38 cellular contexts compared by ENCODE assay signal in genomic region chr3:33246786-33247185, GRCh38. TPM values are rescaled to one million over a fixed set of nuclear protein-coding genes. Genes with fewer than 3 reads are reported as not detected.
"Had no signal": no experiment of that assay in that cellular context is flagged by ENCODE, and none has a peak within 500 bp of the region (broad histone marks: within the 10 kb centered on the region; RNA-seq: fewer than 3 reads in every experiment).

No MANE protein-coding gene starts in this region.

- H3K4me3 ChIP-seq: adrenal gland, ascending aorta, body of pancreas, breast epithelium, cardiac muscle cell had no signal

- ATAC-seq: activated naive CD4-positive, alpha-beta T cell treated with anti-CD3 and anti-CD28 coated beads, Interleukin-2, amount 50 U/mL, for 72 hours; activated naive CD8-positive, alpha-beta T cell treated with anti-CD3 and anti-CD28 coated beads, Interleukin-2, amount 50 U/mL, for 24 hours; activated T-cell treated with anti-CD3 and anti-CD28 coated beads, Interleukin-2, amount 50 U/mL, for 4 hours; activated T-cell treated with anti-CD3 and anti-CD28 coated beads, Interleukin-2, amount 50 U/mL, for 72 hours; activated T-helper 17 cell treated with anti-CD3 and anti-CD28 coated beads, Interleukin-2, amount 50 U/mL, for 72 hours; body of pancreas had no signal

- H3K36me3 ChIP-seq: adrenal gland, ascending aorta, brain microvascular endothelial cell, breast epithelium, cardiac muscle cell had no signal

- FAIRE-seq: astrocyte, bronchial epithelial cell had no signal

- DNase-seq: activated effector memory CD4-positive, alpha-beta T cell treated with anti-CD3 and anti-CD28 coated beads, Interleukin-2, amount 50 U/mL, for 16 hours; activated effector memory CD4-positive, alpha-beta T cell treated with Interleukin-2 at 50 U/mL for 16 hours; activated gamma-delta T cell; activated gamma-delta T cell treated with Interleukin-2 at 50 U/mL for 16 hours; activated naive CD4-positive, alpha-beta T cell; activated naive CD4-positive, alpha-beta T cell treated with anti-CD3 and anti-CD28 coated beads for 36 hours; activated naive CD4-positive, alpha-beta T cell treated with anti-CD3 and anti-CD28 coated beads, Interleukin-2, amount 10 ng/mL, durations not matched to agents 7 days and 5 days; activated naive CD4-positive, alpha-beta T cell treated with Interleukin-2 at 50 U/mL for 16 hours; activated naive CD8-positive, alpha-beta T cell treated with anti-CD3 and anti-CD28 coated beads for 36 hours; activated naive CD8-positive, alpha-beta T cell treated with anti-CD3 and anti-CD28 coated beads, Interleukin-2, amount 10 ng/mL, durations not matched to agents 7 days and 5 days; activated naive CD8-positive, alpha-beta T cell treated with anti-CD3 and anti-CD28 coated beads, Interleukin-2, amount 50 U/mL, for 24 hours; activated T-cell treated with anti-CD3 and anti-CD28 coated beads, Interleukin-2, amount 50 U/mL, for 1 hour; activated T-cell treated with anti-CD3 and anti-CD28 coated beads, Interleukin-2, amount 50 U/mL, for 24 hours; activated T-cell treated with anti-CD3 and anti-CD28 coated beads, Interleukin-2, amount 50 U/mL, for 4 hours; activated T-cell treated with anti-CD3 and anti-CD28 coated beads, Interleukin-2, amount 50 U/mL, for 48 hours; activated T-cell treated with anti-CD3 and anti-CD28 coated beads, Interleukin-2, amount 50 U/mL, for 72 hours; adrenal gland; amniotic stem cell; amygdala; anterior cingulate cortex; aorta; body of pancreas; brain microvascular endothelial cell; caudate nucleus; central memory CD4-positive, alpha-beta T cell; cerebellar nuclear complex had no signal

- H3K27me3 ChIP-seq: adrenal gland, ascending aorta, body of pancreas, brain microvascular endothelial cell, breast epithelium, cardiac muscle cell had no signal

- H3K9me3 Mint-ChIP-seq: activated naive CD4-positive, alpha-beta T cell treated with anti-CD3 and anti-CD28 coated beads for 36 hours; activated naive CD4-positive, alpha-beta T cell treated with anti-CD3 and anti-CD28 coated beads, Interleukin-2, amount 10 ng/mL, durations not matched to agents 7 days and 5 days; activated naive CD4-positive, alpha-beta T cell treated with anti-CD3 and anti-CD28 coated beads, Interleukin-2, amount 50 U/mL, for 72 hours; activated naive CD8-positive, alpha-beta T cell treated with anti-CD3 and anti-CD28 coated beads for 36 hours; activated naive CD8-positive, alpha-beta T cell treated with anti-CD3 and anti-CD28 coated beads, Interleukin-2, amount 10 ng/mL, durations not matched to agents 7 days and 5 days; activated naive CD8-positive, alpha-beta T cell treated with anti-CD3 and anti-CD28 coated beads, Interleukin-2, amount 50 U/mL, for 24 hours; activated T-cell treated with anti-CD3 and anti-CD28 coated beads, Interleukin-2, amount 50 U/mL, for 24 hours; activated T-cell treated with anti-CD3 and anti-CD28 coated beads, Interleukin-2, amount 50 U/mL, for 4 hours; activated T-cell treated with anti-CD3 and anti-CD28 coated beads, Interleukin-2, amount 50 U/mL, for 72 hours; activated T-helper 1 cell treated with anti-CD3 and anti-CD28 coated beads, Interleukin-12 subunit alpha, Interleukin-12 subunit beta, Interleukin-2, Interleukin-4 antibody, amounts not matched to agents 30 ng/mL and 10 ng/mL and 1 ng/mL, durations not matched to agents 14 hours and 24 hours and 36 hours; activated T-helper 17 cell treated with anti-CD3 and anti-CD28 coated beads, Interleukin-2, amount 50 U/mL, for 72 hours; activated T-helper 2 cell treated with anti-CD3 and anti-CD28 coated beads, Interferon-gamma antibody, Interleukin-2, Interleukin-4, amounts not matched to agents 10 μg/mL and 5 μg/mL and 100 μg/mL, durations not matched to agents 14 hours and 24 hours and 36 hours; central memory CD8-positive, alpha-beta T cell had no signal

- H3K27ac ChIP-seq: adrenal gland, ascending aorta, body of pancreas, brain microvascular endothelial cell, breast epithelium, cardiac muscle cell had no signal

- H3K9me3 ChIP-seq: adrenal gland, body of pancreas, breast epithelium had no signal

- H3K27ac Mint-ChIP-seq: activated naive CD4-positive, alpha-beta T cell treated with anti-CD3 and anti-CD28 coated beads for 36 hours; activated naive CD4-positive, alpha-beta T cell treated with anti-CD3 and anti-CD28 coated beads, Interleukin-2, amount 10 ng/mL, durations not matched to agents 7 days and 5 days; activated naive CD4-positive, alpha-beta T cell treated with anti-CD3 and anti-CD28 coated beads, Interleukin-2, amount 50 U/mL, for 72 hours; activated naive CD8-positive, alpha-beta T cell; activated naive CD8-positive, alpha-beta T cell treated with anti-CD3 and anti-CD28 coated beads for 36 hours; activated naive CD8-positive, alpha-beta T cell treated with anti-CD3 and anti-CD28 coated beads, Interleukin-2, amount 10 ng/mL, durations not matched to agents 7 days and 5 days; activated naive CD8-positive, alpha-beta T cell treated with anti-CD3 and anti-CD28 coated beads, Interleukin-2, amount 50 U/mL, for 24 hours; activated T-cell treated with anti-CD3 and anti-CD28 coated beads, Interleukin-2, amount 50 U/mL, for 24 hours; activated T-cell treated with anti-CD3 and anti-CD28 coated beads, Interleukin-2, amount 50 U/mL, for 72 hours; activated T-helper 1 cell treated with anti-CD3 and anti-CD28 coated beads, Interleukin-12 subunit alpha, Interleukin-12 subunit beta, Interleukin-2, Interleukin-4 antibody, amounts not matched to agents 30 ng/mL and 10 ng/mL and 1 ng/mL, durations not matched to agents 14 hours and 24 hours and 36 hours; activated T-helper 17 cell treated with anti-CD3 and anti-CD28 coated beads, Interleukin-2, amount 50 U/mL, for 72 hours; activated T-helper 2 cell treated with anti-CD3 and anti-CD28 coated beads, Interferon-gamma antibody, Interleukin-2, Interleukin-4, amounts not matched to agents 10 μg/mL and 5 μg/mL and 100 μg/mL, durations not matched to agents 14 hours and 24 hours and 36 hours; brain had no signal

- H3K36me3 Mint-ChIP-seq: activated naive CD4-positive, alpha-beta T cell treated with anti-CD3 and anti-CD28 coated beads, Interleukin-2, amount 10 ng/mL, durations not matched to agents 7 days and 5 days; activated naive CD4-positive, alpha-beta T cell treated with anti-CD3 and anti-CD28 coated beads, Interleukin-2, amount 50 U/mL, for 72 hours; activated naive CD8-positive, alpha-beta T cell; activated naive CD8-positive, alpha-beta T cell treated with anti-CD3 and anti-CD28 coated beads for 36 hours; activated naive CD8-positive, alpha-beta T cell treated with anti-CD3 and anti-CD28 coated beads, Interleukin-2, amount 10 ng/mL, durations not matched to agents 7 days and 5 days; brain had no signal

- H3K4me1 ChIP-seq: adrenal gland, ascending aorta, body of pancreas, breast epithelium had no signal

- H3K4me3 Mint-ChIP-seq: activated naive CD4-positive, alpha-beta T cell treated with anti-CD3 and anti-CD28 coated beads for 36 hours; activated naive CD4-positive, alpha-beta T cell treated with anti-CD3 and anti-CD28 coated beads, Interleukin-2, amount 10 ng/mL, durations not matched to agents 7 days and 5 days; activated naive CD8-positive, alpha-beta T cell; activated naive CD8-positive, alpha-beta T cell treated with anti-CD3 and anti-CD28 coated beads for 36 hours; activated naive CD8-positive, alpha-beta T cell treated with anti-CD3 and anti-CD28 coated beads, Interleukin-2, amount 10 ng/mL, durations not matched to agents 7 days and 5 days; activated naive CD8-positive, alpha-beta T cell treated with anti-CD3 and anti-CD28 coated beads, Interleukin-2, amount 50 U/mL, for 24 hours; activated T-cell treated with anti-CD3 and anti-CD28 coated beads, Interleukin-2, amount 50 U/mL, for 24 hours; activated T-cell treated with anti-CD3 and anti-CD28 coated beads, Interleukin-2, amount 50 U/mL, for 4 hours; activated T-cell treated with anti-CD3 and anti-CD28 coated beads, Interleukin-2, amount 50 U/mL, for 72 hours; activated T-helper 1 cell treated with anti-CD3 and anti-CD28 coated beads, Interleukin-12 subunit alpha, Interleukin-12 subunit beta, Interleukin-2, Interleukin-4 antibody, amounts not matched to agents 30 ng/mL and 10 ng/mL and 1 ng/mL, durations not matched to agents 14 hours and 24 hours and 36 hours; activated T-helper 17 cell treated with anti-CD3 and anti-CD28 coated beads, Interleukin-2, amount 50 U/mL, for 72 hours; brain; central memory CD8-positive, alpha-beta T cell had no signal

- H3K4me1 Mint-ChIP-seq: activated naive CD4-positive, alpha-beta T cell treated with anti-CD3 and anti-CD28 coated beads, Interleukin-2, amount 10 ng/mL, durations not matched to agents 7 days and 5 days; activated naive CD8-positive, alpha-beta T cell treated with anti-CD3 and anti-CD28 coated beads for 36 hours; activated naive CD8-positive, alpha-beta T cell treated with anti-CD3 and anti-CD28 coated beads, Interleukin-2, amount 10 ng/mL, durations not matched to agents 7 days and 5 days; activated naive CD8-positive, alpha-beta T cell treated with anti-CD3 and anti-CD28 coated beads, Interleukin-2, amount 50 U/mL, for 24 hours; activated T-helper 17 cell treated with anti-CD3 and anti-CD28 coated beads, Interleukin-2, amount 50 U/mL, for 72 hours; brain; central memory CD8-positive, alpha-beta T cell had no signal

RNA-seq across cellular contexts. Expression of gene SUSD5, which starts 28.2 kb away (rescaled TPM):
- total RNA-seq: activated naive CD4-positive, alpha-beta T cell treated with anti-CD3 and anti-CD28 coated beads for 36 hours; activated naive CD4-positive, alpha-beta T cell treated with anti-CD3 and anti-CD28 coated beads, Interleukin-2, amount 50 U/mL, for 72 hours; activated naive CD8-positive, alpha-beta T cell treated with anti-CD3 and anti-CD28 coated beads for 36 hours; activated naive CD8-positive, alpha-beta T cell treated with anti-CD3 and anti-CD28 coated beads, Interleukin-2, amount 10 ng/mL, durations not matched to agents 7 days and 5 days; activated T-cell treated with anti-CD3 and anti-CD28 coated beads, Interleukin-2, amount 50 U/mL, for 4 hours; activated T-cell treated with anti-CD3 and anti-CD28 coated beads, Interleukin-2, amount 50 U/mL, for 72 hours; activated T-helper 1 cell treated with anti-CD3 and anti-CD28 coated beads, Interleukin-12 subunit alpha, Interleukin-12 subunit beta, Interleukin-2, Interleukin-4 antibody, amounts not matched to agents 30 ng/mL and 10 ng/mL and 1 ng/mL, durations not matched to agents 14 hours and 24 hours and 36 hours; activated T-helper 17 cell treated with anti-CD3 and anti-CD28 coated beads, Interleukin-2, amount 50 U/mL, for 72 hours; activated T-helper 2 cell treated with anti-CD3 and anti-CD28 coated beads, Interferon-gamma antibody, Interleukin-2, Interleukin-4, amounts not matched to agents 10 μg/mL and 5 μg/mL and 100 μg/mL, durations not matched to agents 14 hours and 24 hours and 36 hours; bronchial epithelial cell had no signal

RNA-seq across cellular contexts. Expression of gene FBXL2, which starts 30.5 kb away (rescaled TPM):
- total RNA-seq: activated naive CD4-positive, alpha-beta T cell treated with anti-CD3 and anti-CD28 coated beads for 36 hours; activated naive CD4-positive, alpha-beta T cell treated with anti-CD3 and anti-CD28 coated beads, Interleukin-2, amount 50 U/mL, for 72 hours; activated naive CD8-positive, alpha-beta T cell treated with anti-CD3 and anti-CD28 coated beads for 36 hours; activated naive CD8-positive, alpha-beta T cell treated with anti-CD3 and anti-CD28 coated beads, Interleukin-2, amount 10 ng/mL, durations not matched to agents 7 days and 5 days; activated T-cell treated with anti-CD3 and anti-CD28 coated beads, Interleukin-2, amount 50 U/mL, for 4 hours; activated T-helper 1 cell treated with anti-CD3 and anti-CD28 coated beads, Interleukin-12 subunit alpha, Interleukin-12 subunit beta, Interleukin-2, Interleukin-4 antibody, amounts not matched to agents 30 ng/mL and 10 ng/mL and 1 ng/mL, durations not matched to agents 14 hours and 24 hours and 36 hours had no signal
